7 cellular contexts compared by ENCODE assay signal in the genomic region with DNA sequence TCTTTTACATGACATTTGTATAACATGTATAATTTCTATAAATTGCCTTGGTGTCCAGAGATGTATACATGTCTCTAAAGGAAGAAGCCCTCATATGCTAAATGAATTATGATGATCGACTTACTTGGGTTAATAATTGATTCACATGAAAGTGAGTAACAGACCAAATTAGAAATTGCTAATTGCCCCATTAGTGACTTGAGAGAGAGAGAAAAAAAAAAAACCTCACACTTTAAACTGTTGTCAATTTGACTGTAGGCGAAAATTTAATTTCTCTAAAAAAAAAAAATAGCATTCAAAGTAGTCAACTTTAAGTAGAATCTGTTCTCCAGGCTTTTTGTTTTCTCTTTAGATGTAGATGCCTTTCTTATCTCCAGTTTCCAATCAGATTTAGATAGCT.
"Had no signal": no experiment of that assay in that cellular context is flagged by ENCODE, and none has a peak within 500 bp of the region (broad histone marks: within the 10 kb centered on the region; RNA-seq: fewer than 3 reads in every experiment).

No MANE protein-coding gene starts in this region.

- FAIRE-seq: G401.6, GM12891, GM12892, GM18507, GM19239 had no signal

- DNase-seq: GDM1, GF-D8 had no signal
